Comparison of ENCODE assay signal across 8 cellular contexts in the genomic region with DNA sequence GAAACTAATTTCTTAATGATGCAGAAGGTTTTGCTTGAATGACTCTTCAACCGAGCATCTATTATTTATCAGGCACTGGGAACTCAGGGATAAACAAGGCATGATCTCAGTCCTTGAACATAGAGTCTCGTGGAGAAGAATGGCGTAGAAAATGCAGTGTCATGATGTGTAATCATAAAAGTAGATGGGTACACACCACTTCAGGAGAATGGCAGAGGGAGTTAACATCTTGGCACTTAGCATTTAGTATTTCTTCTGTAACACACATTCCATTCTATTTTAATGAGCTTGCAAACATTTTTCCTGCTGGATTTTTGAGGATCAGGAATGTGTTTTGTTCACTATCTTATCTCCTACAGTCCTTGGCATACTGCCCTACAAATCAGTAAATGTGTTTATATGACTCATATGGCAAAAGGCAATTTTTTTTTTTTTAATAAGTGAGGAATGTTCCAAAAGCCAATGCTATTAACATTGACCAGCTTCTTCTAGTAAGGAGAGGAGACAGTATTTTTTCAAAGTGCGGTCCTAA.
DNase-seq lines count a peak whose midpoint lies in the region; ATAC-seq and FAIRE-seq lines count a peak whose summit lies in the region.

No MANE protein-coding gene starts in this region.

- no peak for ATAC-seq in HG02588 (IDR thresholded peaks at IDR 0.05; ENCODE audit: unreplicated experiment)
- no peak for ATAC-seq in HG03571 (IDR thresholded peaks at IDR 0.05; ENCODE audit: unreplicated experiment)

- no peak for FAIRE-seq in urothelium cell line (lab: Jason Lieb, UNC)

- DNase-seq in DMS153 (lab: John Stamatoyannopoulos, UW) (peak; percentile 78), NCI-H2029 (lab: John Stamatoyannopoulos, UW) (peak; percentile 53), amniotic stem cell (lab: John Stamatoyannopoulos, UW) (peak; percentile 99), kidney tubule cell (ENCODE audit: low spot score) (peak; percentile 95), urothelium cell line (ENCODE audit: low spot score) (peak; percentile 59), NCI-H187 treated with DMSO at 0.1 percent for 48 hours (lab: John Stamatoyannopoulos, UW) (no peak)
